18 cellular contexts compared by ENCODE assay signal in genomic region chr5:180684623-180685161, GRCh38. TPM values are rescaled to one million over a fixed set of nuclear protein-coding genes. Genes with fewer than 3 reads are reported as not detected.
A peak's percentile ranks its signal among the peaks of the same experiment; 100 is the strongest.
DNase-seq lines count a peak whose midpoint lies in the region; ATAC-seq and TF ChIP-seq lines count a peak whose summit lies in the region.
"Had no signal": no experiment of that assay in that cellular context is flagged by ENCODE, and none has a peak within 500 bp of the region (broad histone marks: within the 10 kb centered on the region; RNA-seq: fewer than 3 reads in every experiment).

No MANE protein-coding gene starts in this region.

- no peak overlapping the region for H4K91ac ChIP-seq in trophoblast cell (ENCODE audit: low read depth, low read length)

- DNase-seq in activated naive CD4-positive, alpha-beta T cell treated with Interleukin-2 at 50 U/mL for 16 hours = no peak
- peak in 4 of 7 experiments; percentile 16 to 69 (median 32) for DNase-seq in CD8-positive, alpha-beta T cell
- DNase-seq in central memory CD4-positive, alpha-beta T cell = peak; percentile 9
- peak; percentile 12 to 37 for DNase-seq in trophoblast cell
- DNase-seq in suprapubic skin (ENCODE audit: low spot score in 2 of 2) = no peak
- DNase-seq: GM23248, NCI-H1105, NCI-H1694, NCI-H2081 treated with DMSO at 0.1 percent for 48 hours, NCI-H774, OCI-M1, Right ventricle myocardium superior had no signal

- no peaks in the 10 kb centered on the region for H3K79me1 ChIP-seq in trophoblast cell (ENCODE audit: low read length)

- H3K14ac ChIP-seq in trophoblast cell (ENCODE audit: low read length) = no peak overlapping the region

- peaks cover 58% of the 10 kb centered on the region for H3K4me1 Mint-ChIP-seq in activated naive CD4-positive, alpha-beta T cell treated with anti-CD3 and anti-CD28 coated beads, Interleukin-2, amount 50 U/mL, for 24 hours
- H3K4me1 Mint-ChIP-seq in CD8-positive, alpha-beta T cell (ENCODE audit: low read depth) = peaks cover 63% of the 10 kb centered on the region

- no peak overlapping the region for H3K4ac ChIP-seq in trophoblast cell (ENCODE audit: low read depth, low read length)

- no peak overlapping the region for H3K4me3 ChIP-seq in CD8-positive, alpha-beta T cell (ENCODE audit: low read depth, low read length)
- no peak overlapping the region for H3K4me3 ChIP-seq in trophoblast cell (ENCODE audit: low read depth, low read length)
- no peak overlapping the region for H3K4me3 ChIP-seq in suprapubic skin
- H3K4me3 ChIP-seq: A549, GM23248, HAP-1 had no signal

- no peaks in the 10 kb centered on the region for H3K9me3 Mint-ChIP-seq in activated naive CD4-positive, alpha-beta T cell treated with anti-CD3 and anti-CD28 coated beads, Interleukin-2, amount 50 U/mL, for 24 hours
- H3K9me3 Mint-ChIP-seq in CD8-positive, alpha-beta T cell = no peaks in the 10 kb centered on the region

- H4K12ac ChIP-seq in trophoblast cell (ENCODE audit: low read depth, low read length) = no peak overlapping the region

- H3K27me3 ChIP-seq in CD8-positive, alpha-beta T cell (ENCODE audit: insufficient read depth, low read length) = no peaks in the 10 kb centered on the region
- H3K27me3 ChIP-seq in trophoblast cell (ENCODE audit: insufficient read depth, low read length) (no peaks in the 10 kb centered on the region), suprapubic skin (peaks cover 44% of the 10 kb centered on the region)

- no peak overlapping the region for H3K23ac ChIP-seq in trophoblast cell (ENCODE audit: low read length)

- peak overlapping the region; percentile 49 for H3K27ac Mint-ChIP-seq in activated naive CD4-positive, alpha-beta T cell treated with anti-CD3 and anti-CD28 coated beads, Interleukin-2, amount 50 U/mL, for 24 hours
- H3K27ac Mint-ChIP-seq in CD8-positive, alpha-beta T cell = peak overlapping the region; percentile 89

- no peak overlapping the region for H4K8ac ChIP-seq in trophoblast cell (ENCODE audit: low read depth, low read length)

- no peaks in the 10 kb centered on the region for H3K9me3 ChIP-seq in CD8-positive, alpha-beta T cell (ENCODE audit: low read length)
- H3K9me3 ChIP-seq in trophoblast cell (ENCODE audit: insufficient read depth, low read depth, low read length) (peaks cover 6% of the 10 kb centered on the region), suprapubic skin (no peaks in the 10 kb centered on the region)
- H3K9me3 ChIP-seq: A549, HAP-1 had no signal

- no peaks in the 10 kb centered on the region for H3K27me3 Mint-ChIP-seq in activated naive CD4-positive, alpha-beta T cell treated with anti-CD3 and anti-CD28 coated beads, Interleukin-2, amount 50 U/mL, for 24 hours
- no peaks in the 10 kb centered on the region for H3K27me3 Mint-ChIP-seq in CD8-positive, alpha-beta T cell (ENCODE audit: low read depth)

- no peaks in the 10 kb centered on the region for H3K36me3 ChIP-seq in CD8-positive, alpha-beta T cell (ENCODE audit: insufficient read depth, low read length)
- H3K36me3 ChIP-seq in trophoblast cell (ENCODE audit: control insufficient read depth in 1 of 2, insufficient read depth in 2 of 2, low read length in 2 of 2) (no peaks in the 10 kb centered on the region), suprapubic skin (no peaks in the 10 kb centered on the region)
- H3K36me3 ChIP-seq: HAP-1 had no signal

- peak overlapping the region; percentile 56 for H3K9ac ChIP-seq in trophoblast cell (ENCODE audit: low read length)
- H3K9ac ChIP-seq: GM23248 had no signal

- TF ChIP-seq CTCF in CD8-positive, alpha-beta T cell (IDR thresholded peaks at IDR 0.05) = no peak
- TF ChIP-seq CTCF in suprapubic skin (IDR thresholded peaks at IDR 0.05) = no peak

- intact Hi-C loops in CD8-positive, alpha-beta T cell (cut with DNase I, micrococcal nuclease) = loop anchor here in 1 of 2 experiments (10.0 kb wide), 1 partner anchor 130 kb away; no protein-coding TSS in a partner anchor

- H2BK12ac ChIP-seq in trophoblast cell (ENCODE audit: low read length) = no peak overlapping the region

- no peak overlapping the region for H2AK5ac ChIP-seq in trophoblast cell (ENCODE audit: low read length)

- ATAC-seq in CD8-positive, alpha-beta T cell = peak; percentile 33
- no peak for ATAC-seq in HG03571 (IDR thresholded peaks at IDR 0.05; ENCODE audit: unreplicated experiment)
- ATAC-seq: A549 had no signal

- no peaks in the 10 kb centered on the region for H3K79me2 ChIP-seq in trophoblast cell (ENCODE audit: control insufficient read depth, insufficient read depth, low read length, poor library complexity)

- H3K18ac ChIP-seq in trophoblast cell (ENCODE audit: low read length) = no peak overlapping the region

- POLR2A ChIA-PET in CD8-positive, alpha-beta T cell (lab: Charles Lee) = interaction anchor here (0.5 to 2.2 kb wide), 4 partner anchors 14 to 60 kb away, joined by 3 to 8 read pairs (median 3); no protein-coding TSS in a partner anchor

- no peak overlapping the region for H2BK120ac ChIP-seq in trophoblast cell (ENCODE audit: insufficient read depth, low read length, poor library complexity)

- H3K4me3 Mint-ChIP-seq in activated naive CD4-positive, alpha-beta T cell treated with anti-CD3 and anti-CD28 coated beads, Interleukin-2, amount 50 U/mL, for 24 hours = peak overlapping the region; percentile 15
- peak overlapping the region; percentile 52 for H3K4me3 Mint-ChIP-seq in CD8-positive, alpha-beta T cell

- no CpG with 5 or more reads among the region's 15 CpGs for WGBS in trophoblast cell (ENCODE audit: extremely low coverage, insufficient coverage, insufficient read length)
- 71% methylated on average over 11 of the region's 15 CpGs for WGBS in suprapubic skin

- TF ChIP-seq EP300 in suprapubic skin (IDR thresholded peaks at IDR 0.05) = no peak

- H3K4me2 ChIP-seq in trophoblast cell (ENCODE audit: low read length) = no peak overlapping the region
- H3K4me2 ChIP-seq: A549 had no signal

- H2AFZ ChIP-seq in trophoblast cell (ENCODE audit: insufficient read depth, low read length, poor library complexity) = no peak overlapping the region
- H2AFZ ChIP-seq: GM23248 had no signal

- H2BK5ac ChIP-seq in trophoblast cell (ENCODE audit: low read depth, low read length, poor library complexity) = no peak overlapping the region

- peaks cover 67% of the 10 kb centered on the region for H3K4me1 ChIP-seq in CD8-positive, alpha-beta T cell (ENCODE audit: insufficient read depth, low read length)
- H3K4me1 ChIP-seq in trophoblast cell (ENCODE audit: control insufficient read depth in 1 of 2, insufficient read depth in 2 of 2, low read length in 2 of 2) (no peaks in the 10 kb centered on the region), suprapubic skin (no peaks in the 10 kb centered on the region)
- H3K4me1 ChIP-seq: A549, HAP-1 had no signal

- no peaks in the 10 kb centered on the region for H3K36me3 Mint-ChIP-seq in activated naive CD4-positive, alpha-beta T cell treated with anti-CD3 and anti-CD28 coated beads, Interleukin-2, amount 50 U/mL, for 24 hours
- H3K36me3 Mint-ChIP-seq in CD8-positive, alpha-beta T cell = no peaks in the 10 kb centered on the region

- TF ChIP-seq POLR2A in suprapubic skin (IDR thresholded peaks at IDR 0.05) = no peak

- no peak overlapping the region for H3K27ac ChIP-seq in CD8-positive, alpha-beta T cell (ENCODE audit: low read depth, low read length)
- H3K27ac ChIP-seq in trophoblast cell (ENCODE audit: low read depth, low read length) = no peak overlapping the region
- H3K27ac ChIP-seq in suprapubic skin = no peak overlapping the region
- H3K27ac ChIP-seq: A549, GM23248 had no signal

- CTCF ChIA-PET in CD8-positive, alpha-beta T cell (lab: Charles Lee) = interaction anchor here (0.7 to 4.8 kb wide), 5 partner anchors 9 to 35 kb away, joined by 3 to 41 read pairs (median 5); no protein-coding TSS in a partner anchor

RNA-seq across cellular contexts. Expression of gene FLT4, which starts 35.3 kb away (rescaled TPM):
- total RNA-seq in CD8-positive, alpha-beta T cell = 10 to 100 TPM; 11.1 to 13.3 TPM
- 0.54 and 0.57 TPM in 2 replicates for polyA plus RNA-seq in trophoblast cell (2013)
- 1 to 10 TPM in 3 of 4 donors, under 1 TPM in 1; 0.79 to 8.9 (median 1.4) TPM for total RNA-seq in suprapubic skin
- total RNA-seq: GM23248 had no signal
- polyA plus RNA-seq: GM23248 had no signal

RNA-seq across cellular contexts. Expression of gene OR2Y1, which starts 55.2 kb away (rescaled TPM):
- not detected for total RNA-seq in CD8-positive, alpha-beta T cell
- polyA plus RNA-seq in trophoblast cell (2013) = not detected in 2 replicates
- not detected for total RNA-seq in suprapubic skin
- total RNA-seq: GM23248, NCI-H460, Right ventricle myocardium superior had no signal
- polyA plus RNA-seq: A549, BJ, GM23248 had no signal

Comparison
In these comparisons a context has a peak if more than half of its experiments do, and no peak if none do; other contexts are left out.
1. DNase-seq: peak in CD8-positive, alpha-beta T cell (4 of 7), central memory CD4-positive, alpha-beta T cell (single experiment) and trophoblast cell (2 of 2); none in activated naive CD4-positive, alpha-beta T cell treated with Interleukin-2 at 50 U/mL for 16 hours (single experiment) and suprapubic skin (0 of 2).